In genomic region chr2:120293991-120294329, GRCh38 we compare ENCODE assay signal across 11 cellular contexts. TPM values are rescaled to one million over a fixed set of nuclear protein-coding genes. Genes with fewer than 3 reads are reported as not detected.
DNase-seq lines count a peak whose midpoint lies in the region; ATAC-seq lines count a peak whose summit lies in the region.
"Had no signal": no experiment of that assay in that cellular context is flagged by ENCODE, and none has a peak within 500 bp of the region (broad histone marks: within the 10 kb centered on the region; RNA-seq: fewer than 3 reads in every experiment).

No MANE protein-coding gene starts in this region.

- H3K27me3 Mint-ChIP-seq in activated CD4-positive, alpha-beta T cell treated with anti-CD3 and anti-CD28 coated beads for 36 hours: no peaks in the 10 kb centered on the region
- H3K27me3 Mint-ChIP-seq in stimulated activated naive B cell treated with anti-CD40 and anti-IgM and Interleukin-4, amounts not matched to agents 10 μg/mL and 1 μg/mL and 100 μg/mL, for 72 hours: no peaks in the 10 kb centered on the region

- no peaks in the 10 kb centered on the region for H3K9me3 Mint-ChIP-seq in activated CD4-positive, alpha-beta T cell treated with anti-CD3 and anti-CD28 coated beads for 36 hours (ENCODE audit: low read depth)
- no peaks in the 10 kb centered on the region for H3K9me3 Mint-ChIP-seq in stimulated activated naive B cell treated with anti-CD40 and anti-IgM and Interleukin-4, amounts not matched to agents 10 μg/mL and 1 μg/mL and 100 μg/mL, for 72 hours
- H3K9me3 Mint-ChIP-seq: nephron progenitor cell had no signal

- DNase-seq in activated CD4-positive, alpha-beta T cell treated with anti-CD3 and anti-CD28 coated beads for 36 hours: no peak
- DNase-seq in activated CD4-positive, alpha-beta T cell treated with anti-CD3 and anti-CD28 coated beads, Interleukin-2, amount 50 U/mL, for 1 hour: no peak
- DNase-seq in HK-2 (ENCODE audit: unreplicated experiment): peak; percentile 19
- DNase-seq in stimulated activated naive B cell treated with anti-CD40 and anti-IgM and Interleukin-4, amounts not matched to agents 10 μg/mL and 1 μg/mL and 100 μg/mL, for 72 hours: no peak
- no peak for DNase-seq in activated gamma-delta T cell treated with Interleukin-2 at 50 U/mL for 16 hours
- DNase-seq in effector CD4-positive, alpha-beta T cell: no peak
- no peak for DNase-seq in activated effector memory CD4-positive, alpha-beta T cell treated with anti-CD3 and anti-CD28 coated beads, Interleukin-2, amount 50 U/mL, for 16 hours
- DNase-seq: activated CD4-positive, alpha-beta T cell treated with anti-CD3 and anti-CD28 coated beads for 48 hours; nephron progenitor cell had no signal

- peaks cover 7% of the 10 kb centered on the region for H3K4me1 Mint-ChIP-seq in activated CD4-positive, alpha-beta T cell treated with anti-CD3 and anti-CD28 coated beads for 36 hours
- H3K4me1 Mint-ChIP-seq in stimulated activated naive B cell treated with anti-CD40 and anti-IgM and Interleukin-4, amounts not matched to agents 10 μg/mL and 1 μg/mL and 100 μg/mL, for 72 hours: peaks cover 12 to 24% of the 10 kb centered on the region in 2 donors

- intact Hi-C loops in activated CD4-positive, alpha-beta T cell treated with anti-CD3 and anti-CD28 coated beads for 36 hours (cut with DNase I, micrococcal nuclease): no loop called here

- H3K27ac Mint-ChIP-seq in activated CD4-positive, alpha-beta T cell treated with anti-CD3 and anti-CD28 coated beads for 36 hours: no peak overlapping the region
- H3K27ac Mint-ChIP-seq in stimulated activated naive B cell treated with anti-CD40 and anti-IgM and Interleukin-4, amounts not matched to agents 10 μg/mL and 1 μg/mL and 100 μg/mL, for 72 hours: peak overlapping the region; percentile 74
- H3K27ac Mint-ChIP-seq: nephron progenitor cell had no signal

- CTCF ChIA-PET in activated CD4-positive, alpha-beta T cell treated with anti-CD3 and anti-CD28 coated beads for 36 hours (lab: Charles Lee): no interaction called here

- POLR2A ChIA-PET in activated CD4-positive, alpha-beta T cell treated with anti-CD3 and anti-CD28 coated beads for 36 hours (lab: Charles Lee): no interaction called here

- H3K36me3 Mint-ChIP-seq in activated CD4-positive, alpha-beta T cell treated with anti-CD3 and anti-CD28 coated beads for 36 hours (ENCODE audit: low read depth): peaks cover 28% of the 10 kb centered on the region
- H3K36me3 Mint-ChIP-seq in stimulated activated naive B cell treated with anti-CD40 and anti-IgM and Interleukin-4, amounts not matched to agents 10 μg/mL and 1 μg/mL and 100 μg/mL, for 72 hours: peaks cover 67 to 69% of the 10 kb centered on the region in 2 donors

- ATAC-seq in activated CD4-positive, alpha-beta T cell treated with anti-CD3 and anti-CD28 coated beads for 36 hours: peak; percentile 49
- ATAC-seq in HG02588 (IDR thresholded peaks at IDR 0.05; ENCODE audit: unreplicated experiment): peak; percentile 88
- ATAC-seq in stimulated activated naive B cell treated with anti-CD40 and anti-IgM and Interleukin-4, amounts not matched to agents 10 μg/mL and 1 μg/mL and 100 μg/mL, for 72 hours (replicated peaks): peak in 1 of 2 donors; percentile 76
- ATAC-seq: Panc1 had no signal

- H3K4me3 Mint-ChIP-seq in activated CD4-positive, alpha-beta T cell treated with anti-CD3 and anti-CD28 coated beads for 36 hours: no peak overlapping the region
- H3K4me3 Mint-ChIP-seq in stimulated activated naive B cell treated with anti-CD40 and anti-IgM and Interleukin-4, amounts not matched to agents 10 μg/mL and 1 μg/mL and 100 μg/mL, for 72 hours: no peak overlapping the region
- H3K4me3 Mint-ChIP-seq: nephron progenitor cell had no signal

RNA-seq across cellular contexts. Expression of gene RALB, which starts 41.3 kb away (rescaled TPM):
- 10 to 100 TPM; 34.0 to 34.3 TPM for total RNA-seq in activated CD4-positive, alpha-beta T cell treated with anti-CD3 and anti-CD28 coated beads for 36 hours

RNA-seq across cellular contexts. Expression of gene INHBB, which starts 52.0 kb away (rescaled TPM):
- total RNA-seq in activated CD4-positive, alpha-beta T cell treated with anti-CD3 and anti-CD28 coated beads for 36 hours: not detected
